Comparison of ENCODE assay signal across 16 cellular contexts in the genomic region with DNA sequence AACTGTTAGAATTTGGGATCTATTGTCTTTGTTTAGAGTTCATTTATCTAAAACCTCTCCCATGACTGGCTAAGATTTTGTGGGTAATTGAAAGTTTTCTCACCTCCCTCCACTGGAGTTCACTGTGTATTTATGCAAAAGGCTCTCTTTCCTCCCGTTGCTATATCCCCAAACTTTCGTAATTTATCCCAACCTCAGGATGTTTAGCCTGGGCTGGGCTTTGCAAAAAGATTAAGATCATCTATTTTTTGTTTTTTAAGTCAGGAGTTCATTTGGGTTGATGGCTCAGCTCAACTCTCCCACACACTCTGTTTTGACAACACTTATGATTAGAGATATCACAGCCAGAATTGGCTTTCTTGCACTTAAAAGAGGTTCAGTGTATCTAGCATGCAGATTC. TPM values are rescaled to one million over a fixed set of nuclear protein-coding genes. Genes with fewer than 3 reads are reported as not detected.
"Had no signal": no experiment of that assay in that cellular context is flagged by ENCODE, and none has a peak within 500 bp of the region (broad histone marks: within the 10 kb centered on the region; RNA-seq: fewer than 3 reads in every experiment).

No MANE protein-coding gene starts in this region.

- H3K36me3 Mint-ChIP-seq: naive thymus-derived CD8-positive, alpha-beta T cell; WTC11 had no signal

- DNase-seq: activated CD4-positive, alpha-beta T cell treated with anti-CD3 and anti-CD28 coated beads, Interleukin-2, amount 10 ng/mL, durations not matched to agents 24 days and 14 days; activated CD8-positive, alpha-beta memory T cell treated with anti-CD3 and anti-CD28 coated beads for 24 hours; activated naive CD4-positive, alpha-beta T cell treated with anti-CD3 and anti-CD28 coated beads for 36 hours; effector CD8-positive, alpha-beta T cell; erythroblast; foreskin fibroblast; left cardiac atrium; lower lobe of right lung; naive thymus-derived CD8-positive, alpha-beta T cell; ovary; stimulated activated CD4-positive, alpha-beta T cell treated with anti-CD3 and anti-CD28 coated beads, Interleukin-4, amount 100 ng/mL, for 4 hours; stimulated activated naive CD8-positive, alpha-beta T cell treated with anti-CD3 and anti-CD28 coated beads, Interleukin-15, amount 100 ng/mL, for 72 hours; testis had no signal

- H3K36me3 ChIP-seq: lower lobe of right lung, ovary had no signal

- H3K9me3 ChIP-seq: lower lobe of right lung, ovary, testis had no signal

- H3K9me3 Mint-ChIP-seq: activated CD4-positive, alpha-beta T cell treated with anti-CD3 and anti-CD28 coated beads, Interleukin-2, amount 10 ng/mL, durations not matched to agents 24 days and 14 days; activated naive CD4-positive, alpha-beta T cell treated with anti-CD3 and anti-CD28 coated beads for 36 hours; naive thymus-derived CD8-positive, alpha-beta T cell; stimulated activated naive CD8-positive, alpha-beta T cell treated with anti-CD3 and anti-CD28 coated beads, Interleukin-15, amount 100 ng/mL, for 72 hours; WTC11 had no signal

- H3K27me3 ChIP-seq: ovary, testis had no signal

- FAIRE-seq: colon had no signal

- H3K27ac Mint-ChIP-seq: activated CD4-positive, alpha-beta T cell treated with anti-CD3 and anti-CD28 coated beads, Interleukin-2, amount 10 ng/mL, durations not matched to agents 24 days and 14 days; activated naive CD4-positive, alpha-beta T cell treated with anti-CD3 and anti-CD28 coated beads for 36 hours; naive thymus-derived CD8-positive, alpha-beta T cell; stimulated activated naive CD8-positive, alpha-beta T cell treated with anti-CD3 and anti-CD28 coated beads, Interleukin-15, amount 100 ng/mL, for 72 hours; WTC11 had no signal

- H3K27ac ChIP-seq: lower lobe of right lung, ovary had no signal

- ATAC-seq: lower lobe of right lung; naive thymus-derived CD8-positive, alpha-beta T cell; stimulated activated naive CD8-positive, alpha-beta T cell treated with anti-CD3 and anti-CD28 coated beads, Interleukin-15, amount 100 ng/mL, for 72 hours; WTC11 had no signal

- H3K4me3 Mint-ChIP-seq: activated CD4-positive, alpha-beta T cell treated with anti-CD3 and anti-CD28 coated beads, Interleukin-2, amount 10 ng/mL, durations not matched to agents 24 days and 14 days; activated naive CD4-positive, alpha-beta T cell treated with anti-CD3 and anti-CD28 coated beads for 36 hours; naive thymus-derived CD8-positive, alpha-beta T cell; stimulated activated naive CD8-positive, alpha-beta T cell treated with anti-CD3 and anti-CD28 coated beads, Interleukin-15, amount 100 ng/mL, for 72 hours; WTC11 had no signal

- H3K4me3 ChIP-seq: lower lobe of right lung, ovary, testis had no signal

RNA-seq across cellular contexts. Expression of gene SUCNR1, which starts 27.0 kb away (rescaled TPM):
- total RNA-seq: activated CD4-positive, alpha-beta T cell treated with anti-CD3 and anti-CD28 coated beads, Interleukin-2, amount 10 ng/mL, durations not matched to agents 24 days and 14 days; activated naive CD4-positive, alpha-beta T cell treated with anti-CD3 and anti-CD28 coated beads for 36 hours; naive thymus-derived CD8-positive, alpha-beta T cell; T-helper 1 cell treated with Interleukin-12 subunit alpha and Interleukin-12 subunit beta and Interleukin-4 antibody, amounts not matched to agents 30 ng/mL and 1 ng/mL, for 36 hours; WTC11 had no signal
